13 cellular contexts compared by ENCODE assay signal in genomic region chrY:12421069-12421787, GRCh38.
DNase-seq lines count a peak whose midpoint lies in the region; ATAC-seq and TF ChIP-seq lines count a peak whose summit lies in the region.
"Had no signal": no experiment of that assay in that cellular context is flagged by ENCODE, and none has a peak within 500 bp of the region (broad histone marks: within the 10 kb centered on the region; RNA-seq: fewer than 3 reads in every experiment).

No MANE protein-coding gene starts in this region.

- peak; percentile 84 for ATAC-seq in Right ventricle myocardium inferior
- ATAC-seq in mucosa of descending colon: no peak
- ATAC-seq: left colon had no signal

- TF ChIP-seq EP300 in transverse colon (IDR thresholded peaks at IDR 0.05; ENCODE audit: low read depth): no peak

- H3K4me3 ChIP-seq in ectodermal cell (ENCODE audit: insufficient read depth, low read depth, low read length) (peak overlapping the region; percentile 23), mucosa of descending colon (peak overlapping the region; percentile 14), transverse colon (peak overlapping the region in 2 of 4 donors; percentile 45 to 56)

- intact Hi-C loops in Right ventricle myocardium inferior (cut with DNase I): no loop called here
- intact Hi-C loops in cardiac septum (cut with DNase I): no loop called here
- intact Hi-C loops in mucosa of descending colon (cut with DNase I, micrococcal nuclease): no loop called here
- intact Hi-C loops in transverse colon (cut with DNase I; ENCODE audit: low total_unique reads): no loop called here

- H3K36me3 ChIP-seq in ectodermal cell (ENCODE audit: control insufficient read depth, insufficient read depth, low read length): no peaks in the 10 kb centered on the region
- no peaks in the 10 kb centered on the region for H3K36me3 ChIP-seq in mucosa of descending colon (ENCODE audit: low read depth)
- no peaks in the 10 kb centered on the region for H3K36me3 ChIP-seq in transverse colon

- TF ChIP-seq POLR2A in transverse colon (IDR thresholded peaks at IDR 0.05): no peak

- DNase-seq in Right ventricle myocardium inferior (ENCODE audit: missing footprints) (peak; percentile 71), cardiac septum (ENCODE audit: low spot score) (no peak), mucosa of descending colon (peak in 2 of 3 donors; percentile 79 to 85), transverse colon (no peak), D341Med (ENCODE audit: low spot score) (no peak), NCI-H510A treated with DMSO at 0.1 percent for 48 hours (lab: John Stamatoyannopoulos, UW) (no peak), A172 (ENCODE audit: low spot score) (no peak)
- DNase-seq: ACHN, DND-41, left colon, NCI-H524, SHP77 had no signal

- no peak overlapping the region for H3K27ac ChIP-seq in ectodermal cell (ENCODE audit: insufficient read depth, low read depth, low read length, poor library complexity, severe bottlenecking)
- peak overlapping the region in 2 of 4 donors; percentile 63 to 78 for H3K27ac ChIP-seq in transverse colon

- H3K9me3 ChIP-seq in ectodermal cell (ENCODE audit: control insufficient read depth, low read length) (no peaks in the 10 kb centered on the region), mucosa of descending colon (no peaks in the 10 kb centered on the region), transverse colon (no peaks in the 10 kb centered on the region)

- WGBS in ectodermal cell, 2 experiments: 54 to 55% methylated on average over 60 of the region's 60 CpGs
- no CpG with 5 or more reads among the region's 60 CpGs for WGBS in transverse colon (ENCODE audit: low coverage in 1 of 2), 2 donors

- TF ChIP-seq CTCF in mucosa of descending colon (IDR thresholded peaks at IDR 0.05): no peak
- TF ChIP-seq CTCF in transverse colon (IDR thresholded peaks at IDR 0.05): peak in 4 of 5 experiments; percentile 25 to 54 (median 28)

- H3K27me3 ChIP-seq in ectodermal cell (ENCODE audit: control insufficient read depth, insufficient read depth, low read length, poor library complexity, severe bottlenecking) (no peaks in the 10 kb centered on the region), transverse colon (no peaks in the 10 kb centered on the region)

- H3K4me1 ChIP-seq in ectodermal cell (ENCODE audit: control insufficient read depth, insufficient read depth, low read length) (no peaks in the 10 kb centered on the region), mucosa of descending colon (ENCODE audit: low read depth) (no peaks in the 10 kb centered on the region), transverse colon (no peaks in the 10 kb centered on the region)

- in situ Hi-C loops in transverse colon (cut with MboI; ENCODE audit: low pct_ligation_motif_present in 1 of 4, low pct_unique_long_range_greater_than_20kb in 1 of 4, low sequenced_read_pairs in 3 of 4): no loop called here

Comparison
In these comparisons a context has a peak if more than half of its experiments do, and no peak if none do; other contexts are left out.
1. DNase-seq: peak in Right ventricle myocardium inferior (single experiment) and mucosa of descending colon (2 of 3); none in cardiac septum (single experiment), transverse colon (single experiment), D341Med (single experiment), NCI-H510A treated with DMSO at 0.1 percent for 48 hours (single experiment) and A172 (single experiment).